16 cellular contexts compared by ENCODE assay signal in the genomic region with DNA sequence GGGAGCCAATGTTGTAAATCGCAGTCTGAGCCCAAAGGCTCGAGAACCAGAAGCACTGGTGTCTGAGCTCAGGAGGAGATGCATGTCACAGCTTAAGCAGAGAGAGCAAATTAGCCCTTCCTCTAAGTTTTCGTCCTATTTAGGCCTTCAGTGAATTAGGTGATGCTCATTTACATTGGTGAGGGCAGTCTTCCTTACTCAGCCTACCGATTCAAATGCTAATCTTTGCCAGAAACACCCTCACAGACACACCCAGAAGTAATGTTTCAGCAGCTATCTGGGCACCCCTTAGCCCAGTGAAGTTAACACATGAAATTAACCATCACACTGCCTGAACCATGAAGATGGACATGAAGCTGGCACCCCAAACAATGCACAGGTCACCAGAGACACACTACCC.
DNase-seq lines count a peak whose midpoint lies in the region; ATAC-seq and TF ChIP-seq lines count a peak whose summit lies in the region.
"Had no signal": no experiment of that assay in that cellular context is flagged by ENCODE, and none has a peak within 500 bp of the region (broad histone marks: within the 10 kb centered on the region; RNA-seq: fewer than 3 reads in every experiment).

No MANE protein-coding gene starts in this region.

- no peak for DNase-seq in WERI-Rb-1
- DNase-seq in activated CD8-positive, alpha-beta memory T cell treated with anti-CD3 and anti-CD28 coated beads, Interleukin-2, amount 50 U/mL, for 4 hours: no peak
- DNase-seq in GM03348 (ENCODE audit: low spot score): no peak
- DNase-seq in NCI-H524 (lab: John Stamatoyannopoulos, UW): no peak
- DNase-seq in posterior vena cava (ENCODE audit: low spot score): no peak
- DNase-seq: activated CD4-positive, alpha-beta memory T cell treated with anti-CD3 and anti-CD28 coated beads, Interleukin-2, amount 10 ng/mL, durations not matched to agents 7 days and 5 days; activated effector memory CD4-positive, alpha-beta T cell treated with anti-CD3 and anti-CD28 coated beads, Interleukin-2, amount 50 U/mL, for 16 hours; body of pancreas; effector CD8-positive, alpha-beta T cell; MG63; right cardiac atrium; stimulated activated CD4-positive, alpha-beta T cell treated with anti-CD3 and anti-CD28 coated beads, Interleukin-4, amount 100 ng/mL, for 24 hours; stimulated activated naive CD4-positive, alpha-beta T cell treated with Interleukin-2 at 50 U/mL for 16 hours had no signal

- no peak for TF ChIP-seq CTCF in WERI-Rb-1 (IDR thresholded peaks at IDR 0.05; ENCODE audit: low read depth, low read length)

- H3K9me3 ChIP-seq in WERI-Rb-1 (ENCODE audit: severe bottlenecking): peaks cover 3% of the 10 kb centered on the region
- H3K9me3 ChIP-seq: body of pancreas, MG63 had no signal

- H3K27me3 ChIP-seq in WERI-Rb-1 (ENCODE audit: insufficient read depth, low read depth, severe bottlenecking): no peaks in the 10 kb centered on the region
- H3K27me3 ChIP-seq: body of pancreas, MG63 had no signal

- H3K36me3 ChIP-seq in WERI-Rb-1: no peaks in the 10 kb centered on the region
- H3K36me3 ChIP-seq: MG63 had no signal

- peak; percentile 20 for ATAC-seq in GM18511 (IDR thresholded peaks at IDR 0.05; ENCODE audit: unreplicated experiment)
- ATAC-seq in GM21390 (IDR thresholded peaks at IDR 0.05; ENCODE audit: unreplicated experiment): peak; percentile 7
- ATAC-seq in HG03060 (IDR thresholded peaks at IDR 0.05; ENCODE audit: low read depth, unreplicated experiment): peak; percentile 1
- ATAC-seq: body of pancreas, right cardiac atrium had no signal

- intact Hi-C loops in posterior vena cava (cut with DNase I): no loop called here

- no peak overlapping the region for H3K4me3 ChIP-seq in WERI-Rb-1 (ENCODE audit: low read depth, low read length)
- H3K4me3 ChIP-seq: body of pancreas, MG63 had no signal

- H3K27ac ChIP-seq in WERI-Rb-1: peak overlapping the region; percentile 42
- H3K27ac ChIP-seq: body of pancreas had no signal
